22 cellular contexts compared by ENCODE assay signal in genomic region chr3:32002536-32003368, GRCh38. TPM values are rescaled to one million over a fixed set of nuclear protein-coding genes. Genes with fewer than 3 reads are reported as not detected.
DNase-seq lines count a peak whose midpoint lies in the region; ATAC-seq and TF ChIP-seq lines count a peak whose summit lies in the region.
"Had no signal": no experiment of that assay in that cellular context is flagged by ENCODE, and none has a peak within 500 bp of the region (broad histone marks: within the 10 kb centered on the region; RNA-seq: fewer than 3 reads in every experiment).

No MANE protein-coding gene starts in this region.

- intact Hi-C loops in activated B cell treated with CpG ODN at 0.5 μM for 24 hours (cut with micrococcal nuclease): no loop called here
- intact Hi-C loops in naive thymus-derived CD4-positive, alpha-beta T cell (cut with micrococcal nuclease): no loop called here
- intact Hi-C loops in upper lobe of right lung (cut with DNase I): no loop called here

- no peak overlapping the region for H3K4me3 ChIP-seq in naive thymus-derived CD4-positive, alpha-beta T cell (ENCODE audit: low read length)
- H3K4me3 ChIP-seq in upper lobe of right lung: no peak overlapping the region
- H3K4me3 ChIP-seq: cardiac muscle cell, dorsolateral prefrontal cortex, esophagus squamous epithelium, GM12878, SJSA1, suprapubic skin had no signal

- POLR2A ChIA-PET in activated B cell treated with CpG ODN at 0.5 μM for 24 hours (lab: Charles Lee): interaction anchor here (0.6 kb wide), 1 partner anchor 250 kb away, joined by 3 read pairs; no protein-coding TSS in a partner anchor
- POLR2A ChIA-PET in naive thymus-derived CD4-positive, alpha-beta T cell (lab: Charles Lee): no interaction called here

- no peak overlapping the region for H3K4me3 Mint-ChIP-seq in activated B cell treated with CpG ODN at 0.5 μM for 24 hours
- no peak overlapping the region for H3K4me3 Mint-ChIP-seq in naive thymus-derived CD4-positive, alpha-beta T cell
- H3K4me3 Mint-ChIP-seq: activated naive CD8-positive, alpha-beta T cell treated with anti-CD3 and anti-CD28 coated beads, Interleukin-2, amount 50 U/mL, for 24 hours had no signal

- no peaks in the 10 kb centered on the region for H3K9me3 Mint-ChIP-seq in activated B cell treated with CpG ODN at 0.5 μM for 24 hours
- H3K9me3 Mint-ChIP-seq in naive thymus-derived CD4-positive, alpha-beta T cell: no peaks in the 10 kb centered on the region
- H3K9me3 Mint-ChIP-seq: activated naive CD8-positive, alpha-beta T cell treated with anti-CD3 and anti-CD28 coated beads, Interleukin-2, amount 50 U/mL, for 24 hours had no signal

- CTCF ChIA-PET in activated B cell treated with CpG ODN at 0.5 μM for 24 hours (lab: Charles Lee): no interaction called here
- CTCF ChIA-PET in naive thymus-derived CD4-positive, alpha-beta T cell (lab: Charles Lee): no interaction called here

- peak; percentile 7 for DNase-seq in NCI-H2227 treated with DMSO at 0.1 percent for 48 hours (lab: John Stamatoyannopoulos, UW)
- DNase-seq in NCI-H2227 (lab: John Stamatoyannopoulos, UW; ENCODE audit: unreplicated experiment): no peak
- DNase-seq in activated B cell treated with CpG ODN at 0.5 μM for 24 hours: no peak
- DNase-seq in naive thymus-derived CD4-positive, alpha-beta T cell: no peak
- DNase-seq in upper lobe of right lung: peak; percentile 66
- no peak for DNase-seq in GDM1 (lab: John Stamatoyannopoulos, UW)
- DNase-seq: 8988T; activated CD4-positive, alpha-beta T cell treated with anti-CD3 and anti-CD28 coated beads for 1 hour; activated naive CD8-positive, alpha-beta T cell treated with anti-CD3 and anti-CD28 coated beads, Interleukin-2, amount 50 U/mL, for 24 hours; dorsolateral prefrontal cortex; esophagus squamous epithelium; NCI-H1694 treated with DMSO at 0.1 percent for 48 hours; posterior cingulate gyrus; small intestine; stimulated activated CD4-positive, alpha-beta T cell treated with anti-CD3 and anti-CD28 coated beads, Interleukin-4, amount 100 ng/mL, for 4 hours had no signal

- peaks cover 59% of the 10 kb centered on the region for H3K4me1 Mint-ChIP-seq in activated B cell treated with CpG ODN at 0.5 μM for 24 hours
- H3K4me1 Mint-ChIP-seq in naive thymus-derived CD4-positive, alpha-beta T cell: peaks cover 0 to 8% (median 0%) of the 10 kb centered on the region in 7 donors

- H3K36me3 Mint-ChIP-seq in activated B cell treated with CpG ODN at 0.5 μM for 24 hours (ENCODE audit: low read depth): peaks cover 4% of the 10 kb centered on the region
- no peaks in the 10 kb centered on the region for H3K36me3 Mint-ChIP-seq in naive thymus-derived CD4-positive, alpha-beta T cell

- TF ChIP-seq CTCF in activated B cell treated with CpG ODN at 0.5 μM for 24 hours (IDR thresholded peaks at IDR 0.05) (no peak), upper lobe of right lung (IDR thresholded peaks at IDR 0.05) (no peak)

- H3K27ac ChIP-seq in naive thymus-derived CD4-positive, alpha-beta T cell (ENCODE audit: low read depth, low read length): no peak overlapping the region
- no peak overlapping the region for H3K27ac ChIP-seq in upper lobe of right lung
- H3K27ac ChIP-seq: cardiac muscle cell, dorsolateral prefrontal cortex, esophagus squamous epithelium, SJSA1, suprapubic skin had no signal

- ATAC-seq in activated B cell treated with CpG ODN at 0.5 μM for 24 hours (ENCODE audit: low read depth) (no peak), upper lobe of right lung (peak; percentile 89), GM18517 (IDR thresholded peaks at IDR 0.05; ENCODE audit: unreplicated experiment) (no peak), GM21360 (IDR thresholded peaks at IDR 0.05; ENCODE audit: unreplicated experiment) (no peak)
- peak; percentile 14 for ATAC-seq in naive thymus-derived CD4-positive, alpha-beta T cell
- ATAC-seq: activated naive CD8-positive, alpha-beta T cell treated with anti-CD3 and anti-CD28 coated beads, Interleukin-2, amount 50 U/mL, for 24 hours; GM12878 had no signal

- H3K27ac Mint-ChIP-seq in activated B cell treated with CpG ODN at 0.5 μM for 24 hours: peak overlapping the region; percentile 57
- no peak overlapping the region for H3K27ac Mint-ChIP-seq in naive thymus-derived CD4-positive, alpha-beta T cell
- H3K27ac Mint-ChIP-seq: activated naive CD8-positive, alpha-beta T cell treated with anti-CD3 and anti-CD28 coated beads, Interleukin-2, amount 50 U/mL, for 24 hours; activated T-helper 2 cell treated with anti-CD3 and anti-CD28 coated beads, Interferon-gamma antibody, Interleukin-2, Interleukin-4, amounts not matched to agents 10 μg/mL and 5 μg/mL and 100 μg/mL, durations not matched to agents 14 hours and 24 hours and 36 hours had no signal

- no peaks in the 10 kb centered on the region for H3K27me3 Mint-ChIP-seq in activated B cell treated with CpG ODN at 0.5 μM for 24 hours
- peaks cover 6 to 31% (median 15%) of the 10 kb centered on the region in 5 donors for H3K27me3 Mint-ChIP-seq in naive thymus-derived CD4-positive, alpha-beta T cell

- no peaks in the 10 kb centered on the region for H3K36me3 ChIP-seq in naive thymus-derived CD4-positive, alpha-beta T cell (ENCODE audit: control insufficient read depth in 2 of 3, insufficient read depth in 3 of 3, low read length in 3 of 3)
- H3K36me3 ChIP-seq in upper lobe of right lung: no peaks in the 10 kb centered on the region
- H3K36me3 ChIP-seq: cardiac muscle cell, esophagus squamous epithelium, SJSA1, suprapubic skin had no signal

- no peaks in the 10 kb centered on the region for H3K9me3 ChIP-seq in naive thymus-derived CD4-positive, alpha-beta T cell (ENCODE audit: control insufficient read depth in 2 of 3, low read length in 3 of 3)
- H3K9me3 ChIP-seq in upper lobe of right lung: no peaks in the 10 kb centered on the region
- H3K9me3 ChIP-seq: esophagus squamous epithelium, SJSA1, suprapubic skin had no signal

- no peaks in the 10 kb centered on the region for H3K27me3 ChIP-seq in naive thymus-derived CD4-positive, alpha-beta T cell (ENCODE audit: control insufficient read depth in 2 of 2, insufficient read depth in 2 of 2, low read length in 2 of 2)
- no peaks in the 10 kb centered on the region for H3K27me3 ChIP-seq in upper lobe of right lung
- H3K27me3 ChIP-seq: cardiac muscle cell, esophagus squamous epithelium, SJSA1, suprapubic skin had no signal

- H3K4me1 ChIP-seq in naive thymus-derived CD4-positive, alpha-beta T cell (ENCODE audit: control insufficient read depth in 2 of 2, insufficient read depth in 2 of 2, low read length in 2 of 2): no peaks in the 10 kb centered on the region
- no peaks in the 10 kb centered on the region for H3K4me1 ChIP-seq in upper lobe of right lung
- H3K4me1 ChIP-seq: SJSA1 had no signal

RNA-seq across cellular contexts. Expression of gene ZNF860, which starts 21.2 kb away (rescaled TPM):
- total RNA-seq in activated B cell treated with CpG ODN at 0.5 μM for 24 hours: 16.6 and 19.1 TPM in 2 replicates
- under 1 TPM in 3 of 5 experiments, not detected in 2; 0.11 to 0.32 (median 0.15) TPM for total RNA-seq in naive thymus-derived CD4-positive, alpha-beta T cell
- not detected for polyA plus RNA-seq in naive thymus-derived CD4-positive, alpha-beta T cell
- 1.6 TPM for total RNA-seq in upper lobe of right lung
- total RNA-seq: cardiac muscle cell, GM12878 had no signal
- polyA plus RNA-seq: cardiac muscle cell, GM12878 had no signal

RNA-seq across cellular contexts. Expression of gene OSBPL10, which starts 21.7 kb away (rescaled TPM):
- total RNA-seq in activated B cell treated with CpG ODN at 0.5 μM for 24 hours (125 and 137 TPM in 2 replicates), upper lobe of right lung (30.8 TPM)
- 1 to 10 TPM in 3 of 5 experiments, under 1 TPM in 2; 0.30 to 6.8 (median 1.5) TPM for total RNA-seq in naive thymus-derived CD4-positive, alpha-beta T cell
- under 1 TPM; 0.15 TPM for polyA plus RNA-seq in naive thymus-derived CD4-positive, alpha-beta T cell

Comparison
In these comparisons a context has a peak if more than half of its experiments do, and no peak if none do; other contexts are left out.
1. DNase-seq: peak in NCI-H2227 treated with DMSO at 0.1 percent for 48 hours (single experiment) and upper lobe of right lung (single experiment); none in NCI-H2227 (single experiment), activated B cell treated with CpG ODN at 0.5 μM for 24 hours (single experiment), naive thymus-derived CD4-positive, alpha-beta T cell (0 of 9) and GDM1 (single experiment).
2. ATAC-seq: peak in naive thymus-derived CD4-positive, alpha-beta T cell (single experiment) and upper lobe of right lung (single experiment); none in activated B cell treated with CpG ODN at 0.5 μM for 24 hours (single experiment), GM18517 (single experiment) and GM21360 (single experiment).